8 cellular contexts compared by ENCODE assay signal in the genomic region with DNA sequence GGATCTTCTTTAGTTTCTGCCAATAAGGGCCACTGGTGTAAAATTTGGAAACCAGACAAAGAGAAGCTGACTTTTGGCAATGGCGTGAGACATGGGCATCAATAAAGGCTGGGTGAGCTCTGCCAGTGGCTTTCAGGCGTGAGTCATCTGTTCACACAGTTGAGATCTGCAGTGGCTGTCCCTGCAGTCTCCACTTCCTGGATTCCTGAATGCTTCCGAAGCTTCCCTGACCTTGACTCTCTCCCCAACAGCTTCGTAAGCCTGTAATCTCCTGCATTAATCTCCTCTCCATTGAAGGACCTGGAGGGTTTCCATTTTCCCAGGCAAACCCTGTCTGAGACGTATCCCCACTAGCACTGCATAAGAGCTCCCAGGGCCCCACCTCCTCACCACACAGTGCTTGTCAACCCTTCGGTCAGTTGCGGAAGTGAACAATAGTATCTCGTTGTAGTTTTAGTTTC.
A peak's percentile ranks its signal among the peaks of the same experiment; 100 is the strongest.
DNase-seq lines count a peak whose midpoint lies in the region; ATAC-seq lines count a peak whose summit lies in the region.

No MANE protein-coding gene starts in this region.

- no peak for ATAC-seq in GM21529 (IDR thresholded peaks at IDR 0.05; ENCODE audit: unreplicated experiment)

- DNase-seq in AG08396 (ENCODE audit: low spot score) (peak; percentile 68), HT-29 (ENCODE audit: low spot score) (peak; percentile 77), UCSD-AML1 (lab: John Stamatoyannopoulos, UW; ENCODE audit: unreplicated experiment) (peak; percentile 29), kidney tubule cell (ENCODE audit: low spot score) (peak; percentile 53), NCI-H146 (lab: John Stamatoyannopoulos, UW) (no peak), dermis blood vessel endothelial cell (no peak)
- no peak for DNase-seq in stimulated activated CD4-positive, alpha-beta T cell treated with anti-CD3 and anti-CD28 coated beads, Interleukin-4, amount 100 ng/mL, for 24 hours

Comparison
In these comparisons a context has a peak if more than half of its experiments do, and no peak if none do; other contexts are left out.
1. DNase-seq: peak in AG08396 (single experiment), HT-29 (single experiment), UCSD-AML1 (single experiment) and kidney tubule cell (single experiment); none in NCI-H146 (single experiment), stimulated activated CD4-positive, alpha-beta T cell treated with anti-CD3 and anti-CD28 coated beads, Interleukin-4, amount 100 ng/mL, for 24 hours (single experiment) and dermis blood vessel endothelial cell (single experiment).